Comparison of ENCODE assay signal across 15 cellular contexts in genomic region chr22:25137577-25138525, GRCh38.
DNase-seq lines count a peak whose midpoint lies in the region; ATAC-seq and TF ChIP-seq lines count a peak whose summit lies in the region.
"Had no signal": no experiment of that assay in that cellular context is flagged by ENCODE, and none has a peak within 500 bp of the region (broad histone marks: within the 10 kb centered on the region; RNA-seq: fewer than 3 reads in every experiment).

No MANE protein-coding gene starts in this region.

- no peaks in the 10 kb centered on the region for H3K27me3 ChIP-seq in suprapubic skin

- H3K36me3 Mint-ChIP-seq in glutamatergic neuron (ENCODE audit: unreplicated experiment): peaks cover 15% of the 10 kb centered on the region

- peaks cover 3% of the 10 kb centered on the region for H3K27me3 Mint-ChIP-seq in glutamatergic neuron (ENCODE audit: unreplicated experiment)

- no peak for TF ChIP-seq RAD21 in Ishikawa (IDR thresholded peaks at IDR 0.05; ENCODE audit: low read depth)

- no peaks in the 10 kb centered on the region for H3K36me3 ChIP-seq in suprapubic skin

- WGBS in suprapubic skin: 72% methylated on average over 6 of the region's 6 CpGs

- DNase-seq in amniotic epithelial cell (ENCODE audit: low read depth): peak; percentile 8
- DNase-seq in iPS-NIHi7 (ENCODE audit: extremely low spot score): peak; percentile 32
- DNase-seq in suprapubic skin (ENCODE audit: low spot score in 2 of 2): no peak
- no peak for DNase-seq in glutamatergic neuron
- DNase-seq in omental fat pad (ENCODE audit: low spot score): no peak
- DNase-seq: activated T-cell treated with anti-CD3 and anti-CD28 coated beads, Interleukin-2, amount 50 U/mL, for 1 hour; amniotic stem cell; cortex of kidney; Kasumi-1; NCI-H2081 treated with DMSO at 0.1 percent for 48 hours; nephron progenitor cell; substantia nigra had no signal

- H3K4me3 ChIP-seq in suprapubic skin: no peak overlapping the region

- ATAC-seq in omental fat pad (ENCODE audit: low FRiP score) (no peak), GM18519 (IDR thresholded peaks at IDR 0.05; ENCODE audit: low FRiP score, unreplicated experiment) (no peak)
- ATAC-seq: activated CD4-positive, CD25-positive, alpha-beta regulatory T cell treated with anti-CD3 and anti-CD28 coated beads, Interleukin-2, amount 50 U/mL, for 24 hours had no signal

- peak overlapping the region; percentile 83 for H3K27ac ChIP-seq in suprapubic skin

- peaks cover 70% of the 10 kb centered on the region for H3K4me1 ChIP-seq in suprapubic skin

- TF ChIP-seq EP300 in Ishikawa (IDR thresholded peaks at IDR 0.05; ENCODE audit: borderline replicate concordance) (no peak), suprapubic skin (IDR thresholded peaks at IDR 0.05) (no peak)

- TF ChIP-seq CTCF in suprapubic skin (IDR thresholded peaks at IDR 0.05) (no peak), glutamatergic neuron (IDR thresholded peaks at IDR 0.05; ENCODE audit: partially characterized antibody, unreplicated experiment) (no peak), omental fat pad (IDR thresholded peaks at IDR 0.05) (no peak)

- no peak overlapping the region for H3K27ac Mint-ChIP-seq in glutamatergic neuron (ENCODE audit: unreplicated experiment)
- H3K27ac Mint-ChIP-seq: nephron progenitor cell had no signal

- H3K4me1 Mint-ChIP-seq in glutamatergic neuron (ENCODE audit: low read depth, unreplicated experiment): peaks cover 14% of the 10 kb centered on the region

- H3K9me3 Mint-ChIP-seq in glutamatergic neuron (ENCODE audit: unreplicated experiment): peaks cover 6% of the 10 kb centered on the region

- no peaks in the 10 kb centered on the region for H3K9me3 ChIP-seq in suprapubic skin

- H3K4me3 Mint-ChIP-seq in glutamatergic neuron (ENCODE audit: unreplicated experiment): no peak overlapping the region
- H3K4me3 Mint-ChIP-seq: nephron progenitor cell had no signal

- TF ChIP-seq POLR2A in suprapubic skin (IDR thresholded peaks at IDR 0.05): no peak

TF ChIP-seq in Ishikawa, 13 proteins besides CTCF, POLR2A, EP300 and RAD21:
- no peak for TF ChIP-seq ZBTB7A (IDR thresholded peaks at IDR 0.05; ENCODE audit: low read depth)
- no peak for TF ChIP-seq YY1 (IDR thresholded peaks at IDR 0.05; ENCODE audit: low read depth)
- TF ChIP-seq TAF1 (IDR thresholded peaks at IDR 0.05; ENCODE audit: low read depth): no peak
- TF ChIP-seq NFIC (IDR thresholded peaks at IDR 0.05): no peak
- TF ChIP-seq CREB1 (IDR thresholded peaks at IDR 0.05; ENCODE audit: low read depth): 0 out of 2 replicates have a peak, but pooled peaks have one; percentile 29
- no peak for TF ChIP-seq TCF12 (IDR thresholded peaks at IDR 0.05; ENCODE audit: low read depth)
- peak; percentile 90 for TF ChIP-seq USF1 (IDR thresholded peaks at IDR 0.05)
- TF ChIP-seq EGR1 (IDR thresholded peaks at IDR 0.05): no peak

Comparison
In these comparisons a context has a peak if more than half of its experiments do, and no peak if none do; other contexts are left out.
1. DNase-seq: peak in amniotic epithelial cell (single experiment) and iPS-NIHi7 (single experiment); none in suprapubic skin (0 of 2), glutamatergic neuron (single experiment) and omental fat pad (single experiment).